8 cellular contexts compared by ENCODE assay signal in genomic region chr10:89389254-89389653, GRCh38. TPM values are rescaled to one million over a fixed set of nuclear protein-coding genes. Genes with fewer than 3 reads are reported as not detected.
DNase-seq lines count a peak whose midpoint lies in the region; ATAC-seq and TF ChIP-seq lines count a peak whose summit lies in the region.

No MANE protein-coding gene starts in this region.

- no peak for TF ChIP-seq POLR2A in Peyer's patch (IDR thresholded peaks at IDR 0.05)

- H3K4me1 ChIP-seq in Peyer's patch: peaks cover 0 to 23% (median 7%) of the 10 kb centered on the region in 4 donors

- no peak for ATAC-seq in GM18873 (IDR thresholded peaks at IDR 0.05; ENCODE audit: low FRiP score, unreplicated experiment)

- no peak overlapping the region for H3K4me3 ChIP-seq in Peyer's patch
- H3K4me3 ChIP-seq in foreskin fibroblast (ENCODE audit: low read depth in 1 of 2, low read length in 2 of 2): no peak overlapping the region

- DNase-seq in A172 (ENCODE audit: low spot score): peak; percentile 55
- peak; percentile 11 for DNase-seq in GM10266 (ENCODE audit: extremely low spot score)
- no peak for DNase-seq in Peyer's patch
- DNase-seq in foreskin fibroblast: peak in 1 of 2 donors; percentile 53
- no peak for DNase-seq in activated CD4-positive, CD25-positive, alpha-beta regulatory T cell (lab: John Stamatoyannopoulos, UW)
- no peak for DNase-seq in activated CD4-positive, alpha-beta T cell treated with anti-CD3 and anti-CD28 coated beads for 1 hour
- no peak for DNase-seq in activated gamma-delta T cell (lab: John Stamatoyannopoulos, UW)

- H3K36me3 ChIP-seq in Peyer's patch: no peaks in the 10 kb centered on the region

- no peak overlapping the region for H3K27ac ChIP-seq in Peyer's patch

- TF ChIP-seq CTCF in GM10266 (IDR thresholded peaks at IDR 0.05; ENCODE audit: control insufficient read depth, insufficient read depth, low read depth, missing control alignments) (peak; percentile 37), Peyer's patch (IDR thresholded peaks at IDR 0.05) (peak in 4 of 6 experiments; percentile 8 to 41 (median 34)), foreskin fibroblast (IDR thresholded peaks at IDR 0.05; ENCODE audit: low read depth, low read length) (peak; percentile 43)

- no peaks in the 10 kb centered on the region for H3K27me3 ChIP-seq in Peyer's patch

- no peaks in the 10 kb centered on the region for H3K9me3 ChIP-seq in Peyer's patch

RNA-seq across cellular contexts. Expression of gene IFIT1, which starts 3.2 kb away (rescaled TPM):
- total RNA-seq in A172 (2014; rRNA removed; shearing (Covaris generic)): 21.2 and 22.9 TPM in 2 replicates
- 1 to 10 TPM; 3.3 to 9.3 (median 6.8) TPM for total RNA-seq in Peyer's patch

RNA-seq across cellular contexts. Expression of gene IFIT1B, which starts 11.4 kb away (rescaled TPM):
- not detected in 2 replicates for total RNA-seq in A172 (2014; rRNA removed; shearing (Covaris generic))
- not detected for total RNA-seq in Peyer's patch

RNA-seq across cellular contexts. Expression of gene IFIT5, which starts 25.1 kb away (rescaled TPM):
- total RNA-seq in A172 (2014; rRNA removed; shearing (Covaris generic)): 35.5 and 38.5 TPM in 2 replicates
- total RNA-seq in Peyer's patch: 10 to 100 TPM in 3 of 4 donors, 1 to 10 TPM in 1; 7.2 to 15.6 (median 12.6) TPM

Comparison
In these comparisons a context has a peak if more than half of its experiments do, and no peak if none do; other contexts are left out.
1. DNase-seq: peak in A172 (single experiment) and GM10266 (single experiment); none in Peyer's patch (0 of 3), activated CD4-positive, CD25-positive, alpha-beta regulatory T cell (0 of 4), activated CD4-positive, alpha-beta T cell treated with anti-CD3 and anti-CD28 coated beads for 1 hour (single experiment) and activated gamma-delta T cell (single experiment).
2. Peak in every context shown above with its lines, with median percentiles within 50 percentile points of each other: CTCF ChIP-seq.